9 cellular contexts compared by ENCODE assay signal in the genomic region with DNA sequence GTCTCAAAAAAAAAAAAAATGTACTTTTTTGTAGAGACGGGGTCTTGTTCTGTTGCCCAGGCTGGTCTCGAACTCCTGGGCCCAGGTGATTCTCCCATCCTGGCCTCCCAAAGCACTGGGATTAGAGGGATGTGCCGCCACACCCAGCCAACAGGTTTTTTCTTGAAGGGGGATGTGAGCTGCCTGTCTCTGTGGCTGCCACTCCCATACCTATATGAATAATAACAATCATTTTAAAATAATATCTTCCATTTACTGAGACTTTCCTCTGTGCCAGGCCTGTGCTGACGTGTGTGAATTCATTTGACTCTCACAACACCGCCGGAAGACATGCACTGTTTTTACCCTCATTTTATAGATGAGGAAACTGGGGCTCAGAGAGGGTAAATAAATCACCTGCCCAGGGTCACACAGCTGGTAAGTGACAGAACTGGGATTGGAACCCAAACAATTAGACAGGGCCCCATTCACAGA. TPM values are rescaled to one million over a fixed set of nuclear protein-coding genes. Genes with fewer than 3 reads are reported as not detected.
DNase-seq lines count a peak whose midpoint lies in the region; ATAC-seq and TF ChIP-seq lines count a peak whose summit lies in the region.
"Had no signal": no experiment of that assay in that cellular context is flagged by ENCODE, and none has a peak within 500 bp of the region (broad histone marks: within the 10 kb centered on the region; RNA-seq: fewer than 3 reads in every experiment).

No MANE protein-coding gene starts in this region.

- H3K36me3 Mint-ChIP-seq in activated naive CD4-positive, alpha-beta T cell treated with anti-CD3 and anti-CD28 coated beads, Interleukin-2, amount 50 U/mL, for 72 hours: no peaks in the 10 kb centered on the region
- no peaks in the 10 kb centered on the region for H3K36me3 Mint-ChIP-seq in activated naive CD4-positive, alpha-beta T cell treated with anti-CD3 and anti-CD28 coated beads, Interleukin-2, amount 10 ng/mL, durations not matched to agents 7 days and 5 days
- no peaks in the 10 kb centered on the region for H3K36me3 Mint-ChIP-seq in type B pancreatic cell

- H3K9me3 ChIP-seq in mesodermal cell (ENCODE audit: control insufficient read depth, low read length): no peaks in the 10 kb centered on the region

- H3K4me3 Mint-ChIP-seq in activated naive CD4-positive, alpha-beta T cell treated with anti-CD3 and anti-CD28 coated beads, Interleukin-2, amount 10 ng/mL, durations not matched to agents 7 days and 5 days: no peak overlapping the region
- H3K4me3 Mint-ChIP-seq in type B pancreatic cell: no peak overlapping the region

- peak overlapping the region in 1 of 2 donors; percentile 40 for H3K27ac Mint-ChIP-seq in activated naive CD4-positive, alpha-beta T cell treated with anti-CD3 and anti-CD28 coated beads, Interleukin-2, amount 50 U/mL, for 72 hours
- no peak overlapping the region for H3K27ac Mint-ChIP-seq in activated naive CD4-positive, alpha-beta T cell treated with anti-CD3 and anti-CD28 coated beads, Interleukin-2, amount 10 ng/mL, durations not matched to agents 7 days and 5 days
- H3K27ac Mint-ChIP-seq in type B pancreatic cell: peak overlapping the region; percentile 86

- peaks cover 43% of the 10 kb centered on the region for H3K27me3 Mint-ChIP-seq in activated naive CD4-positive, alpha-beta T cell treated with anti-CD3 and anti-CD28 coated beads, Interleukin-2, amount 10 ng/mL, durations not matched to agents 7 days and 5 days
- H3K27me3 Mint-ChIP-seq in type B pancreatic cell: peaks cover 17% of the 10 kb centered on the region

- TF ChIP-seq CTCF in brain microvascular endothelial cell (IDR thresholded peaks at IDR 0.05; ENCODE audit: low read depth, low read length, missing control alignments): no peak
- TF ChIP-seq CTCF in type B pancreatic cell (conservative IDR thresholded peaks at IDR 0.05): no peak

- in situ Hi-C loops in brain microvascular endothelial cell (cut with HindIII; ENCODE audit: low pct_ligation_motif_present, low sequenced_read_pairs): no loop called here

- peaks cover 21% of the 10 kb centered on the region for H3K4me1 Mint-ChIP-seq in activated naive CD4-positive, alpha-beta T cell treated with anti-CD3 and anti-CD28 coated beads, Interleukin-2, amount 10 ng/mL, durations not matched to agents 7 days and 5 days
- H3K4me1 Mint-ChIP-seq in type B pancreatic cell (ENCODE audit: unreplicated experiment): peaks cover 14% of the 10 kb centered on the region

- peak; percentile 24 to 53 for ATAC-seq in activated naive CD4-positive, alpha-beta T cell treated with anti-CD3 and anti-CD28 coated beads, Interleukin-2, amount 50 U/mL, for 72 hours

- H3K27ac ChIP-seq in brain microvascular endothelial cell (peak overlapping the region; percentile 66), mesodermal cell (ENCODE audit: low read depth, low read length, severe bottlenecking) (peak overlapping the region; percentile 36)

- 92 to 97% methylated on average over 4 to 6 of the region's 6 CpGs for WGBS in mesodermal cell (ENCODE audit: insufficient coverage in 2 of 2), 2 experiments

- no peaks in the 10 kb centered on the region for H3K27me3 ChIP-seq in brain microvascular endothelial cell (replicated peaks)

- H3K9me3 Mint-ChIP-seq in activated naive CD4-positive, alpha-beta T cell treated with anti-CD3 and anti-CD28 coated beads, Interleukin-2, amount 50 U/mL, for 72 hours: no peaks in the 10 kb centered on the region
- no peaks in the 10 kb centered on the region for H3K9me3 Mint-ChIP-seq in activated naive CD4-positive, alpha-beta T cell treated with anti-CD3 and anti-CD28 coated beads, Interleukin-2, amount 10 ng/mL, durations not matched to agents 7 days and 5 days
- H3K9me3 Mint-ChIP-seq in type B pancreatic cell: no peaks in the 10 kb centered on the region

- H3K4me3 ChIP-seq in brain microvascular endothelial cell (ENCODE audit: low read depth, low read length): no peak overlapping the region
- no peak overlapping the region for H3K4me3 ChIP-seq in mesodermal cell (ENCODE audit: extremely low read depth, insufficient read depth, low read length, poor library complexity, severe bottlenecking)

- H3K36me3 ChIP-seq in brain microvascular endothelial cell (replicated peaks) (no peaks in the 10 kb centered on the region), mesodermal cell (ENCODE audit: control insufficient read depth, insufficient read depth, low read length) (no peaks in the 10 kb centered on the region)

- no peak for DNase-seq in activated naive CD4-positive, alpha-beta T cell treated with anti-CD3 and anti-CD28 coated beads, Interleukin-2, amount 50 U/mL, for 72 hours (ENCODE audit: low spot score in 2 of 2)
- no peak for DNase-seq in activated naive CD4-positive, alpha-beta T cell treated with anti-CD3 and anti-CD28 coated beads, Interleukin-2, amount 10 ng/mL, durations not matched to agents 7 days and 5 days
- DNase-seq in brain microvascular endothelial cell (no peak), type B pancreatic cell (ENCODE audit: extremely low spot score, unreplicated experiment) (no peak), NCI-H2081 treated with DMSO at 0.1 percent for 48 hours (lab: John Stamatoyannopoulos, UW) (no peak)
- DNase-seq in activated CD8-positive, alpha-beta memory T cell treated with anti-CD3 and anti-CD28 coated beads, Interleukin-2, amount 50 U/mL, for 48 hours: no peak
- DNase-seq in stimulated activated naive CD4-positive, alpha-beta T cell treated with Interleukin-2 at 50 U/mL for 16 hours (lab: John Stamatoyannopoulos, UW): no peak
- DNase-seq: NCI-H1436 treated with DMSO at 0.1 percent for 48 hours had no signal

- CTCF ChIA-PET in activated naive CD4-positive, alpha-beta T cell treated with anti-CD3 and anti-CD28 coated beads, Interleukin-2, amount 10 ng/mL, durations not matched to agents 7 days and 5 days (lab: Charles Lee): interaction anchor here (0.7 to 0.9 kb wide), 3 partner anchors 17 to 63 kb away, joined by 3 to 4 read pairs (median 3); no protein-coding TSS in a partner anchor

- H3K4me1 ChIP-seq in mesodermal cell (ENCODE audit: control insufficient read depth, insufficient read depth, low read length, poor library complexity, severe bottlenecking): peaks cover 14% of the 10 kb centered on the region

RNA-seq across cellular contexts. Expression of gene BCL3, which starts 7.2 kb away (rescaled TPM):
- total RNA-seq in activated naive CD4-positive, alpha-beta T cell treated with anti-CD3 and anti-CD28 coated beads, Interleukin-2, amount 50 U/mL, for 72 hours: 100 to 1,000 TPM in 1 of 2 donors, 10 to 100 TPM in 1; 83.8 to 124 TPM
- polyA plus RNA-seq in mesodermal cell (2013, experiment 1 of 2): 11.8 TPM
- 10.7 TPM for polyA plus RNA-seq in mesodermal cell (2013, experiment 2 of 2)
- total RNA-seq in type B pancreatic cell (ENCODE audit: low replicate concordance): 18.9 and 41.2 TPM in 2 replicates

RNA-seq across cellular contexts. Expression of gene CBLC, which starts 36.4 kb away (rescaled TPM):
- not detected for total RNA-seq in activated naive CD4-positive, alpha-beta T cell treated with anti-CD3 and anti-CD28 coated beads, Interleukin-2, amount 50 U/mL, for 72 hours
- polyA plus RNA-seq in mesodermal cell (2013, experiment 1 of 2): not detected
- polyA plus RNA-seq in mesodermal cell (2013, experiment 2 of 2): not detected
- total RNA-seq in type B pancreatic cell (ENCODE audit: low replicate concordance): 13.9 and 37.7 TPM in 2 replicates

RNA-seq across cellular contexts. Expression of gene CEACAM16, which starts 42.3 kb away (rescaled TPM):
- not detected for total RNA-seq in activated naive CD4-positive, alpha-beta T cell treated with anti-CD3 and anti-CD28 coated beads, Interleukin-2, amount 50 U/mL, for 72 hours
- polyA plus RNA-seq in mesodermal cell (2013, experiment 1 of 2): not detected
- not detected for polyA plus RNA-seq in mesodermal cell (2013, experiment 2 of 2)
- not detected in 2 replicates for total RNA-seq in type B pancreatic cell (ENCODE audit: low replicate concordance)

Comparison
In these comparisons a context has a peak if more than half of its experiments do, and no peak if none do; other contexts are left out.
1. RNA of gene CBLC, which starts 36.4 kb away (total RNA-seq): 13.9 to 37.7 TPM in type B pancreatic cell; not detected in activated naive CD4-positive, alpha-beta T cell treated with anti-CD3 and anti-CD28 coated beads, Interleukin-2, amount 50 U/mL, for 72 hours; every median in the first group is over 10 times any median in the second.